Comparison of ENCODE assay signal across 21 cellular contexts in the genomic region with DNA sequence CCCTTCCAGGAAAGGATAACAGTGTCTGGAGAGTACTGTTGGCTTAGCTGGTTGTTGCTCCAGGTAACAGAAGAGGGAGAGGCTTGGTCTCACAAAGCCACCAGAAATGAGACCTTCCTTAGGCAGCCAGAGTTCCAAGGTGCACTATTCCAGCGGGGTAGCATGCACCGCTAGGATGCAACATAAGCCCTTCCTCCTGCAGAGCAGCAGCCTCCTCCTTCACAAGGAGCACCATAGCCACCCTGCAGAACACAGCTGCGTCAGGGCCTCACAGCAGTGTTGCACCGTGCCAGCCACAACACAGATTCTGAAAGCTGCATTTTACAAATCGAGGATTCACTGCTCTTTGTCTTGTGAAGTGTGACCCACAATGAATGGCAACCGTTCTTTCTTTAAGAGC.
A peak's percentile ranks its signal among the peaks of the same experiment; 100 is the strongest.
DNase-seq lines count a peak whose midpoint lies in the region; ATAC-seq and TF ChIP-seq lines count a peak whose summit lies in the region.
"Had no signal": no experiment of that assay in that cellular context is flagged by ENCODE, and none has a peak within 500 bp of the region (broad histone marks: within the 10 kb centered on the region; RNA-seq: fewer than 3 reads in every experiment).

No MANE protein-coding gene starts in this region.

- no peak for ATAC-seq in naive thymus-derived CD4-positive, alpha-beta T cell
- ATAC-seq in HG03460 (IDR thresholded peaks at IDR 0.05; ENCODE audit: unreplicated experiment) (no peak), HG02884 (IDR thresholded peaks at IDR 0.05; ENCODE audit: unreplicated experiment) (no peak)
- ATAC-seq: heart left ventricle; left cardiac atrium; SK-N-SH treated with all-trans-retinoic acid at 6 μM for 48 hours; stimulated activated memory B cell treated with anti-CD40 and anti-IgM and Interleukin-4, amounts not matched to agents 10 μg/mL and 1 μg/mL and 100 μg/mL, for 72 hours had no signal

- H3K4me1 Mint-ChIP-seq in MCF 10A (ENCODE audit: insufficient read depth, unreplicated experiment), result peaks cover 58% of the 10 kb centered on the region
- peaks cover 59 to 99% (median 88%) of the 10 kb centered on the region in 7 donors for H3K4me1 Mint-ChIP-seq in naive thymus-derived CD4-positive, alpha-beta T cell

- H3K27me3 ChIP-seq in ACC112 (ENCODE audit: insufficient read depth, low read length), result no peaks in the 10 kb centered on the region
- H3K27me3 ChIP-seq in GM23248 (replicated peaks; ENCODE audit: insufficient read depth), result no peaks in the 10 kb centered on the region
- H3K27me3 ChIP-seq in naive thymus-derived CD4-positive, alpha-beta T cell (ENCODE audit: control insufficient read depth in 2 of 2, insufficient read depth in 2 of 2, low read length in 2 of 2), result no peaks in the 10 kb centered on the region
- H3K27me3 ChIP-seq: heart left ventricle had no signal

- intact Hi-C loops in MCF 10A (cut with micrococcal nuclease), result no loop called here
- intact Hi-C loops in naive thymus-derived CD4-positive, alpha-beta T cell (cut with micrococcal nuclease), result no loop called here

- 89 to 94% methylated on average over 6 of the region's 6 CpGs for WGBS in GM23248 (ENCODE audit: low coverage in 1 of 2, low lambda C conversion rate in 2 of 2, missing lambda C conversion rate in 2 of 2), 2 experiments

- no peak for TF ChIP-seq CTCF in MCF 10A (IDR thresholded peaks at IDR 0.05; ENCODE audit: unreplicated experiment)

- H3K9me2 ChIP-seq in GM23248 (ENCODE audit: insufficient read depth), result no peaks in the 10 kb centered on the region

- no peak overlapping the region for H3K4me3 Mint-ChIP-seq in MCF 10A (ENCODE audit: unreplicated experiment)
- peak overlapping the region in 2 of 10 donors; percentile 8 to 23 for H3K4me3 Mint-ChIP-seq in naive thymus-derived CD4-positive, alpha-beta T cell
- H3K4me3 Mint-ChIP-seq: activated CD4-positive, alpha-beta T cell treated with anti-CD3 and anti-CD28 coated beads, Interleukin-2, amount 10 ng/mL, durations not matched to agents 24 days and 14 days; memory B cell; stimulated activated memory B cell treated with anti-CD40 and anti-IgM and Interleukin-4, amounts not matched to agents 10 μg/mL and 1 μg/mL and 100 μg/mL, for 72 hours had no signal

- H4K20me1 ChIP-seq in GM23248 (ENCODE audit: insufficient read depth), result no peaks in the 10 kb centered on the region

- H3K4me1 ChIP-seq in ACC112 (ENCODE audit: control insufficient read depth, insufficient read depth, low read length, unreplicated experiment), result peaks cover 92% of the 10 kb centered on the region
- peaks cover 82% of the 10 kb centered on the region for H3K4me1 ChIP-seq in GM23248 (ENCODE audit: insufficient read depth)
- peaks cover 32 to 49% of the 10 kb centered on the region in 2 donors for H3K4me1 ChIP-seq in naive thymus-derived CD4-positive, alpha-beta T cell (ENCODE audit: control insufficient read depth in 2 of 2, insufficient read depth in 2 of 2, low read length in 2 of 2)

- CTCF ChIA-PET in MCF 10A (lab: Yijun Ruan, JAX), result interaction anchor here (0.8 to 3.2 kb wide), 4 partner anchors 10 to 65 kb away, joined by 3 to 21 read pairs (median 4); no protein-coding TSS in a partner anchor
- CTCF ChIA-PET in naive thymus-derived CD4-positive, alpha-beta T cell (lab: Charles Lee), result no interaction called here

- H2AFZ ChIP-seq in ACC112 (ENCODE audit: low read length, unreplicated experiment) (no peak overlapping the region), GM23248 (no peak overlapping the region)

- H3K9me3 Mint-ChIP-seq in MCF 10A (ENCODE audit: unreplicated experiment), result peaks cover 8% of the 10 kb centered on the region
- peaks cover 0 to 7% (median 0%) of the 10 kb centered on the region in 11 donors for H3K9me3 Mint-ChIP-seq in naive thymus-derived CD4-positive, alpha-beta T cell
- H3K9me3 Mint-ChIP-seq: activated CD4-positive, alpha-beta T cell treated with anti-CD3 and anti-CD28 coated beads, Interleukin-2, amount 10 ng/mL, durations not matched to agents 24 days and 14 days; stimulated activated memory B cell treated with anti-CD40 and anti-IgM and Interleukin-4, amounts not matched to agents 10 μg/mL and 1 μg/mL and 100 μg/mL, for 72 hours had no signal

- peaks cover 41% of the 10 kb centered on the region for H3K36me3 Mint-ChIP-seq in MCF 10A (ENCODE audit: insufficient read depth, unreplicated experiment)
- peaks cover 14 to 76% (median 45%) of the 10 kb centered on the region in 5 donors for H3K36me3 Mint-ChIP-seq in naive thymus-derived CD4-positive, alpha-beta T cell

- peaks cover 2% of the 10 kb centered on the region for H3K9me3 ChIP-seq in GM23248 (ENCODE audit: low read depth)
- H3K9me3 ChIP-seq in naive thymus-derived CD4-positive, alpha-beta T cell (ENCODE audit: control insufficient read depth in 2 of 3, low read length in 3 of 3), result no peaks in the 10 kb centered on the region

- H3K4me2 ChIP-seq in GM23248 (ENCODE audit: unreplicated experiment), result no peak overlapping the region

- H3K27ac ChIP-seq in ACC112 (ENCODE audit: low read depth, low read length) (peak overlapping the region; percentile 99), GM23248 (peak overlapping the region; percentile 100)
- H3K27ac ChIP-seq in naive thymus-derived CD4-positive, alpha-beta T cell (ENCODE audit: low read depth, low read length), result no peak overlapping the region
- H3K27ac ChIP-seq: heart left ventricle had no signal

- H3K4me3 ChIP-seq in ACC112 (ENCODE audit: low read depth, low read length), result no peak overlapping the region
- H3K4me3 ChIP-seq in GM23248, result no peak overlapping the region
- no peak overlapping the region for H3K4me3 ChIP-seq in naive thymus-derived CD4-positive, alpha-beta T cell (ENCODE audit: low read length)
- H3K4me3 ChIP-seq: heart left ventricle had no signal

- no peaks in the 10 kb centered on the region for H3K27me3 Mint-ChIP-seq in MCF 10A (ENCODE audit: insufficient read depth, unreplicated experiment)
- no peaks in the 10 kb centered on the region for H3K27me3 Mint-ChIP-seq in naive thymus-derived CD4-positive, alpha-beta T cell
- H3K27me3 Mint-ChIP-seq: activated CD4-positive, alpha-beta T cell treated with anti-CD3 and anti-CD28 coated beads, Interleukin-2, amount 10 ng/mL, durations not matched to agents 24 days and 14 days; memory B cell; stimulated activated memory B cell treated with anti-CD40 and anti-IgM and Interleukin-4, amounts not matched to agents 10 μg/mL and 1 μg/mL and 100 μg/mL, for 72 hours had no signal

- BruUV-seq in MCF 10A (replicated peaks; lab: Mats Ljungman, UMichigan), result no TSS peak

- in situ Hi-C loops in GM23248 (cut with MboI), result no loop called here

- no peak overlapping the region for H3K9ac ChIP-seq in GM23248

- H3K36me3 ChIP-seq in ACC112 (ENCODE audit: insufficient read depth, low read length) (peaks cover 15% of the 10 kb centered on the region), GM23248 (ENCODE audit: low read depth) (peaks cover 27% of the 10 kb centered on the region)
- H3K36me3 ChIP-seq in naive thymus-derived CD4-positive, alpha-beta T cell (ENCODE audit: control insufficient read depth in 2 of 3, insufficient read depth in 3 of 3, low read length in 3 of 3), result peaks cover 0 to 43% (median 10%) of the 10 kb centered on the region in 3 experiments

- peaks cover 99% of the 10 kb centered on the region for H3F3A ChIP-seq in GM23248 (ENCODE audit: insufficient read depth)

- POLR2A ChIA-PET in MCF 10A (lab: Yijun Ruan, JAX), result interaction anchor here (1.1 to 26.5 kb wide), 7 partner anchors 8 to 79 kb away, joined by 3 to 972 read pairs (median 86); no protein-coding TSS in a partner anchor
- POLR2A ChIA-PET in naive thymus-derived CD4-positive, alpha-beta T cell (lab: Charles Lee), result no interaction called here

- H3K79me2 ChIP-seq in ACC112 (ENCODE audit: control insufficient read depth, insufficient read depth, low read length, unreplicated experiment), result peaks cover 27% of the 10 kb centered on the region
- H3K79me2 ChIP-seq in GM23248 (ENCODE audit: insufficient read depth), result peaks cover 53% of the 10 kb centered on the region

- DNase-seq in GM23248 (no peak), MCF 10A (ENCODE audit: unreplicated experiment) (no peak), CD1c-positive myeloid dendritic cell (ENCODE audit: extremely low spot score) (no peak), pons (ENCODE audit: low spot score) (no peak)
- no peak for DNase-seq in naive thymus-derived CD4-positive, alpha-beta T cell
- DNase-seq: activated CD4-positive, alpha-beta T cell treated with anti-CD3 and anti-CD28 coated beads, Interleukin-2, amount 10 ng/mL, durations not matched to agents 24 days and 14 days; activated effector memory CD4-positive, alpha-beta T cell treated with Interleukin-2 at 50 U/mL for 16 hours; C1 segment of cervical spinal cord; foreskin fibroblast; GOT3; heart left ventricle; left cardiac atrium; NCI-H1105; NCI-H1930; stimulated activated CD4-positive, alpha-beta T cell treated with anti-CD3 and anti-CD28 coated beads, Interleukin-2, amount 100 ng/mL, for 24 hours had no signal

- H3K27ac Mint-ChIP-seq in MCF 10A (ENCODE audit: low read depth, unreplicated experiment), result peak overlapping the region; percentile 89
- peak overlapping the region in 8 of 9 donors; percentile 47 to 89 (median 76) for H3K27ac Mint-ChIP-seq in naive thymus-derived CD4-positive, alpha-beta T cell
- H3K27ac Mint-ChIP-seq: stimulated activated memory B cell treated with anti-CD40 and anti-IgM and Interleukin-4, amounts not matched to agents 10 μg/mL and 1 μg/mL and 100 μg/mL, for 72 hours had no signal
